Comparison of ENCODE assay signal across 27 cellular contexts in genomic region chr7:118072893-118073674, GRCh38.
DNase-seq lines count a peak whose midpoint lies in the region; ATAC-seq, FAIRE-seq and TF ChIP-seq lines count a peak whose summit lies in the region.
"Had no signal": no experiment of that assay in that cellular context is flagged by ENCODE, and none has a peak within 500 bp of the region (broad histone marks: within the 10 kb centered on the region; RNA-seq: fewer than 3 reads in every experiment).

No MANE protein-coding gene starts in this region.

- DNase-seq in DMS53 treated with DMSO at 0.1 percent for 48 hours (lab: John Stamatoyannopoulos, UW; ENCODE audit: unreplicated experiment) (peak; percentile 44), bronchial epithelial cell (ENCODE audit: low read depth) (peak; percentile 97), nephron progenitor cell (no peak)
- DNase-seq: activated CD4-positive, alpha-beta memory T cell treated with anti-CD3 and anti-CD28 coated beads for 36 hours; activated effector memory CD4-positive, alpha-beta T cell treated with Interleukin-2 at 50 U/mL for 16 hours; cerebellar nuclear complex; dorsolateral prefrontal cortex; hippocampal formation; KG1; left lung; naive thymus-derived CD4-positive, alpha-beta T cell; NCI-H1694; NCI-H226; NCI-H774; occipital lobe; stimulated activated CD4-positive, alpha-beta T cell treated with anti-CD3 and anti-CD28 coated beads, Interleukin-1b, Interleukin-23, amount 100 ng/mL, for 48 hours; substantia nigra had no signal

- no peaks in the 10 kb centered on the region for H3K9me3 Mint-ChIP-seq in nephron progenitor cell
- H3K9me3 Mint-ChIP-seq: activated CD4-positive, alpha-beta memory T cell treated with anti-CD3 and anti-CD28 coated beads for 36 hours had no signal

- H3K4me3 Mint-ChIP-seq in nephron progenitor cell, result no peak overlapping the region
- H3K4me3 Mint-ChIP-seq: activated CD4-positive, alpha-beta memory T cell treated with anti-CD3 and anti-CD28 coated beads for 36 hours; naive thymus-derived CD4-positive, alpha-beta T cell had no signal

- no peak overlapping the region for H3K4me3 ChIP-seq in bronchial epithelial cell (ENCODE audit: low read depth, low read length)
- H3K4me3 ChIP-seq: BLaER1 treated with 17β-estradiol and CSF1 and Interleukin-3, amounts not matched to agents 10 nM and 100 nM; dorsolateral prefrontal cortex; left lung had no signal

- peaks cover 15% of the 10 kb centered on the region for H3K4me1 Mint-ChIP-seq in nephron progenitor cell
- H3K4me1 Mint-ChIP-seq: naive thymus-derived CD4-positive, alpha-beta T cell had no signal

- H3K27me3 ChIP-seq in bronchial epithelial cell (ENCODE audit: control insufficient read depth, insufficient read depth, low read length), result no peaks in the 10 kb centered on the region
- H3K27me3 ChIP-seq: BLaER1 treated with 17β-estradiol and CSF1 and Interleukin-3, amounts not matched to agents 10 nM and 100 nM; left lung had no signal

- no peak for FAIRE-seq in bronchial epithelial cell (lab: Jason Lieb, UNC)
- FAIRE-seq: frontal cortex, urothelium cell line had no signal

- H3K36me3 ChIP-seq in bronchial epithelial cell (ENCODE audit: control insufficient read depth, insufficient read depth, low read length), result no peaks in the 10 kb centered on the region
- H3K36me3 ChIP-seq: BLaER1 treated with 17β-estradiol and CSF1 and Interleukin-3, amounts not matched to agents 10 nM and 100 nM; left lung had no signal

- peak overlapping the region; percentile 12 for H3K27ac Mint-ChIP-seq in nephron progenitor cell
- H3K27ac Mint-ChIP-seq: activated CD4-positive, alpha-beta memory T cell treated with anti-CD3 and anti-CD28 coated beads for 36 hours; naive thymus-derived CD4-positive, alpha-beta T cell had no signal

- ATAC-seq in HG03432 (IDR thresholded peaks at IDR 0.05; ENCODE audit: unreplicated experiment) (peak; percentile 60), GM21786 (IDR thresholded peaks at IDR 0.05; ENCODE audit: unreplicated experiment) (no peak), GM18909 (IDR thresholded peaks at IDR 0.05; ENCODE audit: poor library complexity, unreplicated experiment) (no peak), HG03469 (IDR thresholded peaks at IDR 0.05; ENCODE audit: unreplicated experiment) (no peak)
- ATAC-seq: activated CD4-positive, CD25-positive, alpha-beta regulatory T cell treated with anti-CD3 and anti-CD28 coated beads, Interleukin-2, amount 50 U/mL, for 24 hours; HCT116; left lung; naive thymus-derived CD4-positive, alpha-beta T cell; Right ventricle myocardium inferior had no signal

- H3K27me3 Mint-ChIP-seq in nephron progenitor cell (ENCODE audit: low read depth, poor library complexity), result peaks cover 6% of the 10 kb centered on the region

- no peak for TF ChIP-seq CTCF in bronchial epithelial cell (IDR thresholded peaks at IDR 0.05; ENCODE audit: insufficient read depth, low read length, severe bottlenecking)
- no peak for TF ChIP-seq CTCF in nephron progenitor cell (IDR thresholded peaks at IDR 0.05)

- H3K36me3 Mint-ChIP-seq in nephron progenitor cell (ENCODE audit: low read depth), result no peaks in the 10 kb centered on the region
- H3K36me3 Mint-ChIP-seq: activated CD4-positive, alpha-beta memory T cell treated with anti-CD3 and anti-CD28 coated beads for 36 hours; naive thymus-derived CD4-positive, alpha-beta T cell had no signal
